Comparison of ENCODE assay signal across 19 cellular contexts in genomic region chr20:63176035-63176434, GRCh38. TPM values are rescaled to one million over a fixed set of nuclear protein-coding genes. Genes with fewer than 3 reads are reported as not detected.
DNase-seq lines count a peak whose midpoint lies in the region; ATAC-seq, FAIRE-seq and TF ChIP-seq lines count a peak whose summit lies in the region.
"Had no signal": no experiment of that assay in that cellular context is flagged by ENCODE, and none has a peak within 500 bp of the region (broad histone marks: within the 10 kb centered on the region; RNA-seq: fewer than 3 reads in every experiment).

No MANE protein-coding gene starts in this region.

- peak overlapping the region; percentile 68 for H3K27ac Mint-ChIP-seq in stimulated activated naive CD8-positive, alpha-beta T cell treated with anti-CD3 and anti-CD28 coated beads, Interleukin-15, Interleukin-2, amounts not matched to agents 100 ng/mL and 50 ng/mL, for 24 hours
- peak overlapping the region; percentile 31 for H3K27ac Mint-ChIP-seq in activated T-helper 1 cell treated with anti-CD3 and anti-CD28 coated beads, Interleukin-12 subunit alpha, Interleukin-12 subunit beta, Interleukin-2, Interleukin-4 antibody, amounts not matched to agents 30 ng/mL and 10 ng/mL and 1 ng/mL, durations not matched to agents 14 hours and 24 hours and 36 hours
- H3K27ac Mint-ChIP-seq: activated naive CD4-positive, alpha-beta T cell treated with anti-CD3 and anti-CD28 coated beads for 36 hours had no signal

- H3K9me3 ChIP-seq in kidney (ENCODE audit: control insufficient read depth in 1 of 2, low read length in 2 of 2) = no peaks in the 10 kb centered on the region
- H3K9me3 ChIP-seq: BE2C, left ventricle myocardium inferior had no signal

- no peak for FAIRE-seq in kidney (lab: Jason Lieb, UNC)
- FAIRE-seq: frontal cortex had no signal

- H3K27me3 Mint-ChIP-seq in stimulated activated naive CD8-positive, alpha-beta T cell treated with anti-CD3 and anti-CD28 coated beads, Interleukin-15, Interleukin-2, amounts not matched to agents 100 ng/mL and 50 ng/mL, for 24 hours = peaks cover 42% of the 10 kb centered on the region
- peaks cover 32% of the 10 kb centered on the region for H3K27me3 Mint-ChIP-seq in activated T-helper 1 cell treated with anti-CD3 and anti-CD28 coated beads, Interleukin-12 subunit alpha, Interleukin-12 subunit beta, Interleukin-2, Interleukin-4 antibody, amounts not matched to agents 30 ng/mL and 10 ng/mL and 1 ng/mL, durations not matched to agents 14 hours and 24 hours and 36 hours (ENCODE audit: insufficient read depth)

- H3K36me3 Mint-ChIP-seq in stimulated activated naive CD8-positive, alpha-beta T cell treated with anti-CD3 and anti-CD28 coated beads, Interleukin-15, Interleukin-2, amounts not matched to agents 100 ng/mL and 50 ng/mL, for 24 hours (ENCODE audit: low read depth) = no peaks in the 10 kb centered on the region
- H3K36me3 Mint-ChIP-seq in activated T-helper 1 cell treated with anti-CD3 and anti-CD28 coated beads, Interleukin-12 subunit alpha, Interleukin-12 subunit beta, Interleukin-2, Interleukin-4 antibody, amounts not matched to agents 30 ng/mL and 10 ng/mL and 1 ng/mL, durations not matched to agents 14 hours and 24 hours and 36 hours (ENCODE audit: low read depth) = no peaks in the 10 kb centered on the region

- no peaks in the 10 kb centered on the region for H3K9me3 Mint-ChIP-seq in stimulated activated naive CD8-positive, alpha-beta T cell treated with anti-CD3 and anti-CD28 coated beads, Interleukin-15, Interleukin-2, amounts not matched to agents 100 ng/mL and 50 ng/mL, for 24 hours
- H3K9me3 Mint-ChIP-seq in activated T-helper 1 cell treated with anti-CD3 and anti-CD28 coated beads, Interleukin-12 subunit alpha, Interleukin-12 subunit beta, Interleukin-2, Interleukin-4 antibody, amounts not matched to agents 30 ng/mL and 10 ng/mL and 1 ng/mL, durations not matched to agents 14 hours and 24 hours and 36 hours = no peaks in the 10 kb centered on the region
- H3K9me3 Mint-ChIP-seq: activated naive CD4-positive, alpha-beta T cell treated with anti-CD3 and anti-CD28 coated beads for 36 hours had no signal

- H3K4me1 Mint-ChIP-seq in stimulated activated naive CD8-positive, alpha-beta T cell treated with anti-CD3 and anti-CD28 coated beads, Interleukin-15, Interleukin-2, amounts not matched to agents 100 ng/mL and 50 ng/mL, for 24 hours (ENCODE audit: low read depth) = peaks cover 15% of the 10 kb centered on the region
- H3K4me1 Mint-ChIP-seq in activated T-helper 1 cell treated with anti-CD3 and anti-CD28 coated beads, Interleukin-12 subunit alpha, Interleukin-12 subunit beta, Interleukin-2, Interleukin-4 antibody, amounts not matched to agents 30 ng/mL and 10 ng/mL and 1 ng/mL, durations not matched to agents 14 hours and 24 hours and 36 hours (ENCODE audit: low read depth) = no peaks in the 10 kb centered on the region

- TF ChIP-seq CTCF in kidney (IDR thresholded peaks at IDR 0.05; ENCODE audit: borderline replicate concordance, extremely low read depth, insufficient read depth) = no peak

- no peak overlapping the region for H3K4me3 Mint-ChIP-seq in stimulated activated naive CD8-positive, alpha-beta T cell treated with anti-CD3 and anti-CD28 coated beads, Interleukin-15, Interleukin-2, amounts not matched to agents 100 ng/mL and 50 ng/mL, for 24 hours
- peak overlapping the region; percentile 13 for H3K4me3 Mint-ChIP-seq in activated T-helper 1 cell treated with anti-CD3 and anti-CD28 coated beads, Interleukin-12 subunit alpha, Interleukin-12 subunit beta, Interleukin-2, Interleukin-4 antibody, amounts not matched to agents 30 ng/mL and 10 ng/mL and 1 ng/mL, durations not matched to agents 14 hours and 24 hours and 36 hours
- H3K4me3 Mint-ChIP-seq: activated naive CD4-positive, alpha-beta T cell treated with anti-CD3 and anti-CD28 coated beads for 36 hours had no signal

- H3K4me1 ChIP-seq in kidney (ENCODE audit: control insufficient read depth in 1 of 2, insufficient read depth in 1 of 2, low read depth in 1 of 2, low read length in 2 of 2) = peaks cover 0 to 5% of the 10 kb centered on the region in 2 donors
- H3K4me1 ChIP-seq: BE2C had no signal

- H3K36me3 ChIP-seq in kidney (ENCODE audit: control insufficient read depth in 1 of 2, insufficient read depth in 2 of 2, low read length in 2 of 2) = no peaks in the 10 kb centered on the region
- H3K36me3 ChIP-seq: BE2C, left ventricle myocardium inferior had no signal

- H3K27ac ChIP-seq in kidney (ENCODE audit: low read depth in 2 of 2, low read length in 2 of 2) = no peak overlapping the region
- H3K27ac ChIP-seq: KMS-11, left ventricle myocardium inferior, SK-N-MC had no signal

- DNase-seq in stimulated activated naive CD8-positive, alpha-beta T cell treated with anti-CD3 and anti-CD28 coated beads, Interleukin-15, Interleukin-2, amounts not matched to agents 100 U/mL and 50 U/mL, for 24 hours = no peak
- DNase-seq in activated T-helper 1 cell treated with anti-CD3 and anti-CD28 coated beads, Interleukin-12 subunit alpha, Interleukin-12 subunit beta, Interleukin-2, Interleukin-4 antibody, amounts not matched to agents 30 ng/mL and 10 ng/mL and 1 ng/mL, durations not matched to agents 14 hours and 24 hours and 36 hours (ENCODE audit: low spot score) = no peak
- DNase-seq in kidney (peak; percentile 39), Right ventricle myocardium inferior (ENCODE audit: missing footprints) (no peak), cortex of kidney (lab: John Stamatoyannopoulos, UW) (no peak), NCI-H1417 (lab: John Stamatoyannopoulos, UW) (no peak)
- DNase-seq: activated CD4-positive, alpha-beta T cell treated with anti-CD3 and anti-CD28 coated beads, Interleukin-2, amount 50 U/mL, for 1 hour; activated naive CD4-positive, alpha-beta T cell treated with anti-CD3 and anti-CD28 coated beads for 36 hours; BE2C; dermis blood vessel endothelial cell; GDM1; left ventricle myocardium inferior; NCI-H1930; NK-92 treated with Interleukin-12 subunit alpha and Interleukin-12 subunit beta, amount 100 ng/mL, for 24 hours had no signal

- no peak overlapping the region for H3K9ac ChIP-seq in kidney (ENCODE audit: low read length in 2 of 2)
- H3K9ac ChIP-seq: KMS-11 had no signal

- no peak overlapping the region for H3K4me3 ChIP-seq in kidney (ENCODE audit: low read length in 2 of 2)
- H3K4me3 ChIP-seq: left ventricle myocardium inferior, SK-N-MC had no signal

- no peak for ATAC-seq in stimulated activated naive CD8-positive, alpha-beta T cell treated with anti-CD3 and anti-CD28 coated beads, Interleukin-15, Interleukin-2, amounts not matched to agents 100 U/mL and 50 U/mL, for 24 hours
- no peak for ATAC-seq in Right ventricle myocardium inferior
- ATAC-seq in HG03108 (IDR thresholded peaks at IDR 0.05; ENCODE audit: unreplicated experiment) = no peak

- intact Hi-C loops in activated T-helper 1 cell treated with anti-CD3 and anti-CD28 coated beads, Interleukin-12 subunit alpha, Interleukin-12 subunit beta, Interleukin-2, Interleukin-4 antibody, amounts not matched to agents 30 ng/mL and 10 ng/mL and 1 ng/mL, durations not matched to agents 14 hours and 24 hours and 36 hours (cut with micrococcal nuclease) = loop anchor here (5.0 to 10.0 kb wide), 2 partner anchors 101 to 169 kb away; partner anchors contain the start of gene BHLHE23
- intact Hi-C loops in kidney (cut with DNase I) (loop anchor here (10.0 kb wide), 1 partner anchor 121 kb away; no protein-coding TSS in a partner anchor), Right ventricle myocardium inferior (cut with DNase I) (no loop called here)

RNA-seq across cellular contexts. Expression of gene YTHDF1, which starts 39.9 kb away (rescaled TPM):
- total RNA-seq in activated T-helper 1 cell treated with anti-CD3 and anti-CD28 coated beads, Interleukin-12 subunit alpha, Interleukin-12 subunit beta, Interleukin-2, Interleukin-4 antibody, amounts not matched to agents 30 ng/mL and 10 ng/mL and 1 ng/mL, durations not matched to agents 14 hours and 24 hours and 36 hours = 48.8 and 49.0 TPM in 2 replicates
- 43.1 TPM for total RNA-seq in kidney
- polyA plus RNA-seq in kidney (ENCODE audit: insufficient read depth, low read depth, low replicate concordance) = 21.9 TPM
- total RNA-seq in Right ventricle myocardium inferior = 22.9 TPM

RNA-seq across cellular contexts. Expression of gene BIRC7, which starts 59.7 kb away (rescaled TPM):
- not detected in 2 replicates for total RNA-seq in activated T-helper 1 cell treated with anti-CD3 and anti-CD28 coated beads, Interleukin-12 subunit alpha, Interleukin-12 subunit beta, Interleukin-2, Interleukin-4 antibody, amounts not matched to agents 30 ng/mL and 10 ng/mL and 1 ng/mL, durations not matched to agents 14 hours and 24 hours and 36 hours
- total RNA-seq in kidney (4.0 TPM), Right ventricle myocardium inferior (not detected)
- polyA plus RNA-seq in kidney (ENCODE audit: insufficient read depth, low read depth, low replicate concordance) = 0.30 TPM
- total RNA-seq: activated naive CD4-positive, alpha-beta T cell treated with anti-CD3 and anti-CD28 coated beads for 36 hours; dermis blood vessel endothelial cell; frontal cortex had no signal
